ENCODE assay signal across 8 cellular contexts in the genomic region with DNA sequence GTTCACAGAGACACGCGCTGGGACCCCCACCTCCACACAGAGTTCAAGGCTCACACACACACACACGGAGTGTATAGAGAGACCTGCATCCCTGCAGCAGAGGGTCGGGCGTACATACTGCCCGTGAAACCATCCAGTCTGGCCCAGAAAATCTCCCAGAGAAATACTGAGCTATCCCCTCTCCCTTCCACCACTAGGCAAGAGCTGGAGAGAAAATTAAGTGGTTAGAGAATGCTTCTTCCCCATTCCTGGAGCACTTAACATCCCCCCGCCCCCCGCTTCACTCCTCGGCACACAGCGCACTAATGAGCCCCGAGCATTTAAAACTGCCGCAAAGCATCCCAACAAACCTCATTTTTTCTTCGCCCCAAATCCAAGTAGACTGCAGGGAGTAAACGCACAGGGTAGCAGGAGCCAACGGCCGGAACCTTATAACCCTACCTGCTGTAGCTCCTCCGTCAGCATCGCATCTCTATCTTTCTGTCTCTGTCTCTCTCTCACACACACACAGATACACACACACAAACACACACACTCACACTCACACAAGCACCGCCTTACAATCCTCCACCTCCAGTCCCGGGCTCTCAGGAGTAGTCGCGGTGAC. TPM values are rescaled to one million over a fixed set of nuclear protein-coding genes. Genes with fewer than 3 reads are reported as not detected.
DNase-seq lines count a peak whose midpoint lies in the region; ATAC-seq and TF ChIP-seq lines count a peak whose summit lies in the region.

No MANE protein-coding gene starts in this region.

- H3K27me3 Mint-ChIP-seq in activated naive CD8-positive, alpha-beta T cell treated with anti-CD3 and anti-CD28 coated beads, Interleukin-2, amount 50 U/mL, for 24 hours = no peaks in the 10 kb centered on the region

- H3K9me3 Mint-ChIP-seq in activated naive CD8-positive, alpha-beta T cell treated with anti-CD3 and anti-CD28 coated beads, Interleukin-2, amount 50 U/mL, for 24 hours = no peaks in the 10 kb centered on the region

- H3F3A ChIP-seq in smooth muscle cell (ENCODE audit: low read depth) = no peaks in the 10 kb centered on the region

- H3K4me1 ChIP-seq in smooth muscle cell (ENCODE audit: low read depth) = peaks cover 14% of the 10 kb centered on the region

- peaks cover 32% of the 10 kb centered on the region for H3K36me3 Mint-ChIP-seq in activated naive CD8-positive, alpha-beta T cell treated with anti-CD3 and anti-CD28 coated beads, Interleukin-2, amount 50 U/mL, for 24 hours (ENCODE audit: low read depth)

- H3K27ac Mint-ChIP-seq in activated naive CD8-positive, alpha-beta T cell treated with anti-CD3 and anti-CD28 coated beads, Interleukin-2, amount 50 U/mL, for 24 hours = no peak overlapping the region

- H3K4me1 Mint-ChIP-seq in activated naive CD8-positive, alpha-beta T cell treated with anti-CD3 and anti-CD28 coated beads, Interleukin-2, amount 50 U/mL, for 24 hours = peaks cover 15% of the 10 kb centered on the region

- ATAC-seq in activated naive CD8-positive, alpha-beta T cell treated with anti-CD3 and anti-CD28 coated beads, Interleukin-2, amount 50 U/mL, for 24 hours = peak; percentile 13
- ATAC-seq in GM21381 (IDR thresholded peaks at IDR 0.05; ENCODE audit: unreplicated experiment) = no peak

- peak overlapping the region; percentile 88 for H3K4me2 ChIP-seq in smooth muscle cell

- H3K4me3 ChIP-seq in MG63 = peak overlapping the region; percentile 66
- peak overlapping the region; percentile 91 for H3K4me3 ChIP-seq in iPS-11a (ENCODE audit: low read depth, low read length)
- H3K4me3 ChIP-seq in smooth muscle cell = peak overlapping the region; percentile 90

- 1% methylated on average over 22 of the region's 22 CpGs for WGBS in smooth muscle cell (ENCODE audit: low lambda C conversion rate)

- peaks cover 53% of the 10 kb centered on the region for H3K79me2 ChIP-seq in smooth muscle cell (ENCODE audit: low read depth)

- no peak for TF ChIP-seq CTCF in smooth muscle cell (IDR thresholded peaks at IDR 0.05; ENCODE audit: borderline replicate concordance, insufficient read depth, poor library complexity, severe bottlenecking)

- H3K4me3 Mint-ChIP-seq in activated naive CD8-positive, alpha-beta T cell treated with anti-CD3 and anti-CD28 coated beads, Interleukin-2, amount 50 U/mL, for 24 hours = no peak overlapping the region

- peaks cover 7% of the 10 kb centered on the region; the same call in 1 of the 2 replicates for H3K36me3 ChIP-seq in MG63
- peaks cover 7% of the 10 kb centered on the region for H3K36me3 ChIP-seq in smooth muscle cell (ENCODE audit: low read depth)

- H3K9ac ChIP-seq in smooth muscle cell (ENCODE audit: low read depth) = peak overlapping the region; percentile 96

- H3K9me3 ChIP-seq in MG63 = no peaks in the 10 kb centered on the region
- no peaks in the 10 kb centered on the region for H3K9me3 ChIP-seq in smooth muscle cell (replicated peaks; ENCODE audit: low read depth)

- DNase-seq in stimulated activated CD4-positive, alpha-beta T cell treated with anti-CD3 and anti-CD28 coated beads, Interleukin-4, amount 100 ng/mL, for 1 hour = peak; percentile 14
- DNase-seq in stimulated activated CD4-positive, alpha-beta T cell treated with anti-CD3 and anti-CD28 coated beads, Interleukin-2, amount 100 ng/mL, for 48 hours = no peak
- DNase-seq in MG63 (peak; percentile 27), smooth muscle cell (lab: John Stamatoyannopoulos, UW; ENCODE audit: unreplicated experiment) (no peak), KG1 (lab: John Stamatoyannopoulos, UW) (no peak)
- DNase-seq in activated naive CD8-positive, alpha-beta T cell treated with anti-CD3 and anti-CD28 coated beads, Interleukin-2, amount 50 U/mL, for 24 hours = peak; percentile 26

- peak overlapping the region; percentile 93 for H3K27ac ChIP-seq in smooth muscle cell (ENCODE audit: low read depth)

- peak overlapping the region; percentile 49 for H2AFZ ChIP-seq in smooth muscle cell (ENCODE audit: low read depth)

- peaks cover 53% of the 10 kb centered on the region for H4K20me1 ChIP-seq in smooth muscle cell (ENCODE audit: low read depth)

- H3K27me3 ChIP-seq in MG63 = no peaks in the 10 kb centered on the region
- H3K27me3 ChIP-seq in smooth muscle cell (ENCODE audit: low read depth) = no peaks in the 10 kb centered on the region

RNA-seq across cellular contexts. Expression of a gene that starts 0.4 kb away (rescaled TPM):
- 5.8 and 6.3 TPM in 2 replicates for total RNA-seq in MG63 (2014; rRNA removed; shearing (Covaris generic); ENCODE audit: low replicate concordance)
- total RNA-seq in smooth muscle cell = 78.2 and 104 TPM in 2 replicates
- 49.7 and 56.8 TPM in 2 replicates for polyA plus RNA-seq in smooth muscle cell

Comparison
In these comparisons a context has a peak if more than half of its experiments do, and no peak if none do; other contexts are left out.
1. DNase-seq: peak in stimulated activated CD4-positive, alpha-beta T cell treated with anti-CD3 and anti-CD28 coated beads, Interleukin-4, amount 100 ng/mL, for 1 hour (single experiment), MG63 (single experiment) and activated naive CD8-positive, alpha-beta T cell treated with anti-CD3 and anti-CD28 coated beads, Interleukin-2, amount 50 U/mL, for 24 hours (single experiment); none in stimulated activated CD4-positive, alpha-beta T cell treated with anti-CD3 and anti-CD28 coated beads, Interleukin-2, amount 100 ng/mL, for 48 hours (0 of 2), smooth muscle cell (single experiment) and KG1 (single experiment).
2. RNA of a gene that starts 0.4 kb away (total RNA-seq): 78.2 to 104 TPM in smooth muscle cell; 5.8 to 6.3 TPM in MG63; every median in the first group is over 10 times any median in the second.
3. Peak in every context shown above with its lines, with median percentiles within 50 percentile points of each other: H3K4me3 ChIP-seq.